1 cellular context compared by ENCODE assay signal in genomic region chr17:39306028-39306427, GRCh38.
A peak's percentile ranks its signal among the peaks of the same experiment; 100 is the strongest.
TF ChIP-seq lines count a peak whose summit lies in the region.

No MANE protein-coding gene starts in this region.

TF ChIP-seq in WTC11, 78 proteins besides CTCF, POLR2A, EP300 and RAD21 (continued from another document):
- TF ChIP-seq HMGA2 (CRISPR knock-in tag; IDR thresholded peaks at IDR 0.05) (no peak), FOXP1 (CRISPR knock-in tag; IDR thresholded peaks at IDR 0.05; ENCODE audit: borderline replicate concordance) (no peak), ZNF416 (CRISPR knock-in tag; IDR thresholded peaks at IDR 0.05) (no peak), PRDM15 (CRISPR knock-in tag; IDR thresholded peaks at IDR 0.05) (no peak), SP1 (CRISPR knock-in tag; conservative IDR thresholded peaks at IDR 0.05) (no peak), EMX1 (CRISPR knock-in tag; IDR thresholded peaks at IDR 0.05) (no peak), USF2 (CRISPR knock-in tag; IDR thresholded peaks at IDR 0.05) (peak; percentile 80), USF1 (CRISPR knock-in tag; IDR thresholded peaks at IDR 0.05) (peak; percentile 71; the same call in 1 of the 2 replicates), RORB (CRISPR knock-in tag; IDR thresholded peaks at IDR 0.05) (no peak), SOX15 (CRISPR knock-in tag; IDR thresholded peaks at IDR 0.05) (no peak), GABPB1 (CRISPR knock-in tag; IDR thresholded peaks at IDR 0.05) (no peak)
